Comparison of ENCODE assay signal across 1 cellular context in genomic region chr2:209277444-209277843, GRCh38.
TF ChIP-seq lines count a peak whose summit lies in the region.

No MANE protein-coding gene starts in this region.

TF ChIP-seq in WTC11, 78 proteins besides CTCF, POLR2A, EP300 and RAD21 (continued from another document):
- TF ChIP-seq, protein P1, sequence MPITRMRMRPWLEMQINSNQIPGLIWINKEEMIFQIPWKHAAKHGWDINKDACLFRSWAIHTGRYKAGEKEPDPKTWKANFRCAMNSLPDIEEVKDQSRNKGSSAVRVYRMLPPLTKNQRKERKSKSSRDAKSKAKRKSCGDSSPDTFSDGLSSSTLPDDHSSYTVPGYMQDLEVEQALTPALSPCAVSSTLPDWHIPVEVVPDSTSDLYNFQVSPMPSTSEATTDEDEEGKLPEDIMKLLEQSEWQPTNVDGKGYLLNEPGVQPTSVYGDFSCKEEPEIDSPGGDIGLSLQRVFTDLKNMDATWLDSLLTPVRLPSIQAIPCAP (CRISPR knock-in tag; IDR thresholded peaks at IDR 0.05): no peak
- no peak for TF ChIP-seq ZNF138 (CRISPR knock-in tag; conservative IDR thresholded peaks at IDR 0.05)
- no peak for TF ChIP-seq ESRRA (CRISPR knock-in tag; IDR thresholded peaks at IDR 0.05; ENCODE audit: borderline replicate concordance)
- TF ChIP-seq, protein P2, sequence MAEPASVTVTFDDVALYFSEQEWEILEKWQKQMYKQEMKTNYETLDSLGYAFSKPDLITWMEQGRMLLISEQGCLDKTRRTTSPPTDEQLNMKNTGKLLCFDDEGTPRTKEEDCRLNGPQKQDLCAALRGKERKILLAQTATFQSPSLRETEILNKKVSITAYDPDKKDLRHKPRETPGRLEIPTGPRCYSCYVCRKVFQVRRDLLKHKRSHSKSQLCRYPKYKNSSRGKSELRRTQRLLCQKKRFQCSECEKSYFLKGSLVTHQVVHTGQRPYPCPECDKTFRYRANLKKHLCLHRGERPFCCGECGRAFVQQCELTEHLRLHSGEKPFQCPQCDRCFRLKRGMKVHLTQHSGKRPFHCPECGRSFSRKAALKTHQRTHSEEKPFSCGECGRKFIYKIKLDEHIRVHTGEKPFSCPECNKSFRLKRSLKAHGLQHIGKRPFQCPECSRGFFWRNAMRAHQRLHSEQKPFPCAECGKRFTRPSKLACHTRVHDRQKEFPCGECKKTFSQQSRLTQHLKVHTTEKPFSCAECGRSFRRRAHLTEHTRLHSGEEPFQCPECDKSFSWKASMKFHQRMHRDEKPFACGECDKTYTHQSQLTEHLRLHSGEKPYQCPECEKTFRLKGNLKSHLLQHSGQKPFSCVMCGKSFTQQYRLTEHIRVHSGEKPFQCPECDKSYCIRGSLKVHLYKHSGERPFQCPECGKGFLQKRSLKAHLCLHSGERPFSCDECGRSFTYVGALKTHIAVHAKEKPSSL (CRISPR knock-in tag; conservative IDR thresholded peaks at IDR 0.05): no peak
- no peak for TF ChIP-seq RORB (CRISPR knock-in tag; IDR thresholded peaks at IDR 0.05)
- TF ChIP-seq PREB (CRISPR knock-in tag; IDR thresholded peaks at IDR 0.05; ENCODE audit: borderline replicate concordance): no peak
- no peak for TF ChIP-seq ZNF416 (CRISPR knock-in tag; IDR thresholded peaks at IDR 0.05)
- TF ChIP-seq AR (CRISPR knock-in tag; IDR thresholded peaks at IDR 0.05): no peak
- no peak for TF ChIP-seq E2F5 (CRISPR knock-in tag; IDR thresholded peaks at IDR 0.05)
- TF ChIP-seq, protein P3, sequence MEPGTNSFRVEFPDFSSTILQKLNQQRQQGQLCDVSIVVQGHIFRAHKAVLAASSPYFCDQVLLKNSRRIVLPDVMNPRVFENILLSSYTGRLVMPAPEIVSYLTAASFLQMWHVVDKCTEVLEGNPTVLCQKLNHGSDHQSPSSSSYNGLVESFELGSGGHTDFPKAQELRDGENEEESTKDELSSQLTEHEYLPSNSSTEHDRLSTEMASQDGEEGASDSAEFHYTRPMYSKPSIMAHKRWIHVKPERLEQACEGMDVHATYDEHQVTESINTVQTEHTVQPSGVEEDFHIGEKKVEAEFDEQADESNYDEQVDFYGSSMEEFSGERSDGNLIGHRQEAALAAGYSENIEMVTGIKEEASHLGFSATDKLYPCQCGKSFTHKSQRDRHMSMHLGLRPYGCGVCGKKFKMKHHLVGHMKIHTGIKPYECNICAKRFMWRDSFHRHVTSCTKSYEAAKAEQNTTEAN (CRISPR knock-in tag; IDR thresholded peaks at IDR 0.05): no peak
- TF ChIP-seq NFATC4 (CRISPR knock-in tag; IDR thresholded peaks at IDR 0.05): no peak
- TF ChIP-seq, protein P4, sequence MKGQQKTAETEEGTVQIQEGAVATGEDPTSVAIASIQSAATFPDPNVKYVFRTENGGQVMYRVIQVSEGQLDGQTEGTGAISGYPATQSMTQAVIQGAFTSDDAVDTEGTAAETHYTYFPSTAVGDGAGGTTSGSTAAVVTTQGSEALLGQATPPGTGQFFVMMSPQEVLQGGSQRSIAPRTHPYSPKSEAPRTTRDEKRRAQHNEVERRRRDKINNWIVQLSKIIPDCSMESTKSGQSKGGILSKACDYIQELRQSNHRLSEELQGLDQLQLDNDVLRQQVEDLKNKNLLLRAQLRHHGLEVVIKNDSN (CRISPR knock-in tag; IDR thresholded peaks at IDR 0.05): no peak
- no peak for TF ChIP-seq GABPB1 (CRISPR knock-in tag; IDR thresholded peaks at IDR 0.05)
